ENCODE assay signal across 10 cellular contexts in genomic region chr2:206062724-206063123, GRCh38.
"Had no signal": no experiment of that assay in that cellular context is flagged by ENCODE, and none has a peak within 500 bp of the region (broad histone marks: within the 10 kb centered on the region; RNA-seq: fewer than 3 reads in every experiment).

No MANE protein-coding gene starts in this region.

- H3K27me3 Mint-ChIP-seq: activated B cell treated with CpG ODN at 0.5 μM for 24 hours; activated CD4-positive, alpha-beta T cell treated with anti-CD3 and anti-CD28 coated beads, Interleukin-2, amount 10 ng/mL, durations not matched to agents 7 days and 5 days; activated naive CD8-positive, alpha-beta T cell treated with anti-CD3 and anti-CD28 coated beads, Interleukin-2, amount 10 ng/mL, durations not matched to agents 7 days and 5 days; T-cell had no signal

- H3K9me3 Mint-ChIP-seq: activated B cell treated with CpG ODN at 0.5 μM for 24 hours; activated CD4-positive, alpha-beta T cell treated with anti-CD3 and anti-CD28 coated beads, Interleukin-2, amount 10 ng/mL, durations not matched to agents 7 days and 5 days; T-cell had no signal

- H3K27ac ChIP-seq: ascending aorta, dorsolateral prefrontal cortex, left ventricle myocardium inferior had no signal

- H3K4me3 ChIP-seq: ascending aorta, dorsolateral prefrontal cortex, left ventricle myocardium inferior had no signal

- H3K9me3 ChIP-seq: ascending aorta, left ventricle myocardium inferior had no signal

- ATAC-seq: T-cell had no signal

- H3K4me3 Mint-ChIP-seq: activated B cell treated with CpG ODN at 0.5 μM for 24 hours; activated CD4-positive, alpha-beta T cell treated with anti-CD3 and anti-CD28 coated beads, Interleukin-2, amount 10 ng/mL, durations not matched to agents 7 days and 5 days; activated naive CD8-positive, alpha-beta T cell treated with anti-CD3 and anti-CD28 coated beads, Interleukin-2, amount 10 ng/mL, durations not matched to agents 7 days and 5 days; T-cell had no signal

- H3K27me3 ChIP-seq: ascending aorta, dorsolateral prefrontal cortex had no signal

- DNase-seq: activated B cell treated with CpG ODN at 0.5 μM for 24 hours; activated CD4-positive, alpha-beta T cell treated with anti-CD3 and anti-CD28 coated beads, Interleukin-2, amount 10 ng/mL, durations not matched to agents 7 days and 5 days; activated effector memory CD4-positive, alpha-beta T cell treated with anti-CD3 and anti-CD28 coated beads, Interleukin-2, amount 50 U/mL, for 16 hours; activated naive CD8-positive, alpha-beta T cell treated with anti-CD3 and anti-CD28 coated beads, Interleukin-2, amount 10 ng/mL, durations not matched to agents 7 days and 5 days; dorsolateral prefrontal cortex; kidney; left ventricle myocardium inferior; stimulated activated CD4-positive, alpha-beta T cell treated with anti-CD3 and anti-CD28 coated beads, Interleukin-4, amount 100 ng/mL, for 4 hours; T-cell had no signal

- H3K4me1 ChIP-seq: ascending aorta, left ventricle myocardium inferior had no signal

- H3K27ac Mint-ChIP-seq: activated B cell treated with CpG ODN at 0.5 μM for 24 hours; activated CD4-positive, alpha-beta T cell treated with anti-CD3 and anti-CD28 coated beads, Interleukin-2, amount 10 ng/mL, durations not matched to agents 7 days and 5 days; activated naive CD8-positive, alpha-beta T cell treated with anti-CD3 and anti-CD28 coated beads, Interleukin-2, amount 10 ng/mL, durations not matched to agents 7 days and 5 days; T-cell had no signal
